ENCODE assay signal across 1 cellular context in the genomic region with DNA sequence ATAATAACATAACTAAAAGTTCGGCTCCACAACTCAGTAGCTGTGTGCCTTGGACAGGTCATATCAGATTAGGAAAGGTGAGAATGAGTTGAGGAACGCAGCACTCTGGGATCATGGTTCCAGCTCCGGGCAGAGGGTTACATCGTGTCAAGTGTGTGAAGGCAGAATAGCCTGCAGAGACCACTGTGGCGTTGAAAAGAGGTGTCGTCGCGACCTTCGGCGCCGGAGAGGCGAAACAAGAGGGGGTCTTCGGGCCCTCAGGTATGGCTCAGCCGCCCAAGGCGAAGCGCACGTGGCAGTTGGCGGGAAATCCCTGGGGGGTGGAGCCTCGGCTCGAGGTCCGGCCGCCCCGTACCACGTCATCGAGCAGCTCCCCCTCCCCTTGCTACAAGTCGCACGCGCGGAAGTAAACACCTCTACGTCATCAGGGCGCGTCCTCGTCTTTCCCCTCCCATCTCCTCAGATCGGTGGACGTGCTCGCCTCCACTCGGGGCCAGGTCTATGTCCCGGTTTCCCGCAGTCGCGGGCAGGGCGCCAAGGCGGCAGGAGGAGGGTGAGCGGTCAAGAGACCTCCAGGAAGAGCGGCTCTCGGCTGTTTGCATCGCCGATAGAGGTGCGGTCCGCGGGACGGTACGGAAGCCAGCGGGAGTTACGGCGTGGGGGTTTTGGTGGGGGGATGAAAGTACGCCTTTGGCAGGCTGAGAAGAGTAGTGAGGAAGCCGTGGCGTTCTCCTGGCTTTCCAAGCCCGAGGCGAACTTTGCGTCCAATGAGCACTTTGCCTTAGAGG.
TF ChIP-seq lines count a peak whose summit lies in the region.

A gene with protein sequence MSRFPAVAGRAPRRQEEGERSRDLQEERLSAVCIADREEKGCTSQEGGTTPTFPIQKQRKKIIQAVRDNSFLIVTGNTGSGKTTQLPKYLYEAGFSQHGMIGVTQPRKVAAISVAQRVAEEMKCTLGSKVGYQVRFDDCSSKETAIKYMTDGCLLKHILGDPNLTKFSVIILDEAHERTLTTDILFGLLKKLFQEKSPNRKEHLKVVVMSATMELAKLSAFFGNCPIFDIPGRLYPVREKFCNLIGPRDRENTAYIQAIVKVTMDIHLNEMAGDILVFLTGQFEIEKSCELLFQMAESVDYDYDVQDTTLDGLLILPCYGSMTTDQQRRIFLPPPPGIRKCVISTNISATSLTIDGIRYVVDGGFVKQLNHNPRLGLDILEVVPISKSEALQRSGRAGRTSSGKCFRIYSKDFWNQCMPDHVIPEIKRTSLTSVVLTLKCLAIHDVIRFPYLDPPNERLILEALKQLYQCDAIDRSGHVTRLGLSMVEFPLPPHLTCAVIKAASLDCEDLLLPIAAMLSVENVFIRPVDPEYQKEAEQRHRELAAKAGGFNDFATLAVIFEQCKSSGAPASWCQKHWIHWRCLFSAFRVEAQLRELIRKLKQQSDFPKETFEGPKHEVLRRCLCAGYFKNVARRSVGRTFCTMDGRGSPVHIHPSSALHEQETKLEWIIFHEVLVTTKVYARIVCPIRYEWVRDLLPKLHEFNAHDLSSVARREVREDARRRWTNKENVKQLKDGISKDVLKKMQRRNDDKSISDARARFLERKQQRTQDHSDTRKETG (plus strand): TSS at position 440 of the 788 bp plus-strand sequence. CDS start 62 bp downstream, at position 502.

TF ChIP-seq in HepG2, 621 proteins besides CTCF, POLR2A, EP300 and RAD21 (continued from another document and continues in another):
- TF ChIP-seq SMAD9 (CRISPR knock-in tag; IDR thresholded peaks at IDR 0.05) (no peak), NR2F6 (IDR thresholded peaks at IDR 0.05) (no peak; the same call in 1 of the 2 replicates), NR2F6 (CRISPR knock-in tag; IDR thresholded peaks at IDR 0.05) (peak; percentile 42; the same call in 1 of the 2 replicates), FOXA1 (IDR thresholded peaks at IDR 0.05) (no peak), FOXA1 (CRISPR knock-in tag; IDR thresholded peaks at IDR 0.05) (peak; percentile 98), ZNF572 (CRISPR knock-in tag; IDR thresholded peaks at IDR 0.05) (peak; percentile 91; the same call in 1 of the 2 replicates), ZNF350 (CRISPR knock-in tag; IDR thresholded peaks at IDR 0.05; ENCODE audit: borderline replicate concordance, low read depth) (peak; percentile 95), SRSF9 (IDR thresholded peaks at IDR 0.05; ENCODE audit: borderline replicate concordance, insufficient read depth, low read depth, low read length, poor library complexity, severe bottlenecking) (no peak), DZIP1 (CRISPR knock-in tag; IDR thresholded peaks at IDR 0.05) (peak; percentile 97), ZSCAN30 (CRISPR knock-in tag; IDR thresholded peaks at IDR 0.05) (peak; percentile 92; the same call in 1 of the 2 replicates), PAF1 (CRISPR knock-in tag; IDR thresholded peaks at IDR 0.05) (no peak), THAP11 (CRISPR knock-in tag; IDR thresholded peaks at IDR 0.05) (peak; percentile 90), ZNF703 (CRISPR knock-in tag; IDR thresholded peaks at IDR 0.05; ENCODE audit: borderline replicate concordance) (peak; percentile 82), AGO2 (optimal IDR thresholded peaks at IDR 0.05; ENCODE audit: low read depth, low read length) (peak; percentile 66), THAP9 (CRISPR knock-in tag; IDR thresholded peaks at IDR 0.05; ENCODE audit: borderline replicate concordance) (peak; percentile 90; the same call in 1 of the 2 replicates), HDAC2 (CRISPR knock-in tag; IDR thresholded peaks at IDR 0.05) (peak; percentile 88), ZIK1 (CRISPR knock-in tag; IDR thresholded peaks at IDR 0.05; ENCODE audit: borderline replicate concordance, low read depth) (peak; percentile 86), ZNF720 (CRISPR knock-in tag; IDR thresholded peaks at IDR 0.05) (no peak; the same call in 1 of the 2 replicates), SP2 (CRISPR knock-in tag; IDR thresholded peaks at IDR 0.05) (no peak), ZNF431 (CRISPR knock-in tag; IDR thresholded peaks at IDR 0.05; ENCODE audit: borderline replicate concordance, low read depth) (peak; percentile 96), MTERF4 (CRISPR knock-in tag; IDR thresholded peaks at IDR 0.05) (peak; percentile 98), ATF4 (CRISPR knock-in tag; IDR thresholded peaks at IDR 0.05) (peak in 1 of 2 experiments; percentile 81; a peak in 2 of 4 replicates), TFDP2 (CRISPR knock-in tag; IDR thresholded peaks at IDR 0.05) (peak; percentile 97), ISX (CRISPR knock-in tag; conservative IDR thresholded peaks at IDR 0.05) (no peak), MIXL1 (CRISPR knock-in tag; IDR thresholded peaks at IDR 0.05) (peak; percentile 9; the same call in 1 of the 2 replicates), HNRNPLL (IDR thresholded peaks at IDR 0.05; ENCODE audit: low read depth, low read length, poor library complexity, severe bottlenecking) (peak; percentile 79), REXO4 (CRISPR knock-in tag; IDR thresholded peaks at IDR 0.05; ENCODE audit: borderline replicate concordance) (no peak), ZNF205 (CRISPR knock-in tag; IDR thresholded peaks at IDR 0.05) (0 out of 2 replicates have a peak, but pooled peaks have one; percentile 13), KLF6 (CRISPR knock-in tag; IDR thresholded peaks at IDR 0.05) (peak; percentile 94; the same call in 1 of the 2 replicates), SPEN (CRISPR knock-in tag; IDR thresholded peaks at IDR 0.05; ENCODE audit: low read depth) (peak; percentile 73), MZF1 (CRISPR knock-in tag; IDR thresholded peaks at IDR 0.05; ENCODE audit: borderline replicate concordance) (peak; percentile 96; the same call in 1 of the 2 replicates), U2AF2 (IDR thresholded peaks at IDR 0.05; ENCODE audit: low read depth, low read length) (no peak), SAFB2 (CRISPR knock-in tag; IDR thresholded peaks at IDR 0.05; ENCODE audit: borderline replicate concordance, low read depth) (peak; percentile 87; the same call in 1 of the 2 replicates), SOX6 (IDR thresholded peaks at IDR 0.05) (no peak), SOX6 (CRISPR knock-in tag; IDR thresholded peaks at IDR 0.05) (peak; percentile 39; the same call in 1 of the 2 replicates), CENPBD1 (CRISPR knock-in tag; IDR thresholded peaks at IDR 0.05; ENCODE audit: borderline replicate concordance, low read depth) (peak; percentile 97; the same call in 1 of the 2 replicates)
- TF ChIP-seq, protein P1, sequence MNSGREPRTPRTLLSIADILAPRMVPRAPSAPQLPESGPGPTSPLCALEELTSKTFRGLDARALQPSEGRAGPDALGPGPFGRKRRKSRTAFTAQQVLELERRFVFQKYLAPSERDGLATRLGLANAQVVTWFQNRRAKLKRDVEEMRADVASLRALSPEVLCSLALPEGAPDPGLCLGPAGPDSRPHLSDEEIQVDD (CRISPR knock-in tag; IDR thresholded peaks at IDR 0.05; ENCODE audit: borderline replicate concordance) = peak; percentile 97; the same call in 1 of the 2 replicates
- TF ChIP-seq, protein P2, sequence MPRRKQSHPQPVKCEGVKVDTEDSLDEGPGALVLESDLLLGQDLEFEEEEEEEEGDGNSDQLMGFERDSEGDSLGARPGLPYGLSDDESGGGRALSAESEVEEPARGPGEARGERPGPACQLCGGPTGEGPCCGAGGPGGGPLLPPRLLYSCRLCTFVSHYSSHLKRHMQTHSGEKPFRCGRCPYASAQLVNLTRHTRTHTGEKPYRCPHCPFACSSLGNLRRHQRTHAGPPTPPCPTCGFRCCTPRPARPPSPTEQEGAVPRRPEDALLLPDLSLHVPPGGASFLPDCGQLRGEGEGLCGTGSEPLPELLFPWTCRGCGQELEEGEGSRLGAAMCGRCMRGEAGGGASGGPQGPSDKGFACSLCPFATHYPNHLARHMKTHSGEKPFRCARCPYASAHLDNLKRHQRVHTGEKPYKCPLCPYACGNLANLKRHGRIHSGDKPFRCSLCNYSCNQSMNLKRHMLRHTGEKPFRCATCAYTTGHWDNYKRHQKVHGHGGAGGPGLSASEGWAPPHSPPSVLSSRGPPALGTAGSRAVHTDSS (CRISPR knock-in tag; conservative IDR thresholded peaks at IDR 0.05) = no peak
- TF ChIP-seq, protein P3, sequence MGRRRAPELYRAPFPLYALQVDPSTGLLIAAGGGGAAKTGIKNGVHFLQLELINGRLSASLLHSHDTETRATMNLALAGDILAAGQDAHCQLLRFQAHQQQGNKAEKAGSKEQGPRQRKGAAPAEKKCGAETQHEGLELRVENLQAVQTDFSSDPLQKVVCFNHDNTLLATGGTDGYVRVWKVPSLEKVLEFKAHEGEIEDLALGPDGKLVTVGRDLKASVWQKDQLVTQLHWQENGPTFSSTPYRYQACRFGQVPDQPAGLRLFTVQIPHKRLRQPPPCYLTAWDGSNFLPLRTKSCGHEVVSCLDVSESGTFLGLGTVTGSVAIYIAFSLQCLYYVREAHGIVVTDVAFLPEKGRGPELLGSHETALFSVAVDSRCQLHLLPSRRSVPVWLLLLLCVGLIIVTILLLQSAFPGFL (CRISPR knock-in tag; IDR thresholded peaks at IDR 0.05) = peak; percentile 91; the same call in 1 of the 2 replicates
- TF ChIP-seq, protein P4, sequence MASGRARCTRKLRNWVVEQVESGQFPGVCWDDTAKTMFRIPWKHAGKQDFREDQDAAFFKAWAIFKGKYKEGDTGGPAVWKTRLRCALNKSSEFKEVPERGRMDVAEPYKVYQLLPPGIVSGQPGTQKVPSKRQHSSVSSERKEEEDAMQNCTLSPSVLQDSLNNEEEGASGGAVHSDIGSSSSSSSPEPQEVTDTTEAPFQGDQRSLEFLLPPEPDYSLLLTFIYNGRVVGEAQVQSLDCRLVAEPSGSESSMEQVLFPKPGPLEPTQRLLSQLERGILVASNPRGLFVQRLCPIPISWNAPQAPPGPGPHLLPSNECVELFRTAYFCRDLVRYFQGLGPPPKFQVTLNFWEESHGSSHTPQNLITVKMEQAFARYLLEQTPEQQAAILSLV (CRISPR knock-in tag; IDR thresholded peaks at IDR 0.05; ENCODE audit: borderline replicate concordance) = peak; percentile 97
